In genomic region chr13:47327856-47328255, GRCh38 we compare ENCODE assay signal across 32 cellular contexts.
"Had no signal": no experiment of that assay in that cellular context is flagged by ENCODE, and none has a peak within 500 bp of the region (broad histone marks: within the 10 kb centered on the region; RNA-seq: fewer than 3 reads in every experiment).

No MANE protein-coding gene starts in this region.

- DNase-seq: activated CD4-positive, alpha-beta T cell treated with anti-CD3 and anti-CD28 coated beads for 1 hour; activated CD4-positive, alpha-beta T cell treated with anti-CD3 and anti-CD28 coated beads for 48 hours; activated CD4-positive, CD25-positive, alpha-beta regulatory T cell; activated CD8-positive, alpha-beta T cell treated with anti-CD3 and anti-CD28 coated beads for 36 hours; activated effector memory CD4-positive, alpha-beta T cell treated with anti-CD3 and anti-CD28 coated beads, Interleukin-2, amount 50 U/mL, for 16 hours; activated naive CD4-positive, alpha-beta T cell; activated naive CD4-positive, alpha-beta T cell treated with anti-CD3 and anti-CD28 coated beads, Interleukin-2, amount 50 U/mL, for 16 hours; activated naive CD8-positive, alpha-beta T cell treated with anti-CD3 and anti-CD28 coated beads for 36 hours; activated T-cell treated with anti-CD3 and anti-CD28 coated beads, Interleukin-2, amount 50 U/mL, for 1 hour; activated T-cell treated with anti-CD3 and anti-CD28 coated beads, Interleukin-2, amount 50 U/mL, for 72 hours; amygdala; caudate nucleus; cerebellar nuclear complex; MM.1S; NCI-H1048; NCI-H1105 treated with DMSO at 0.1 percent for 48 hours; NCI-H1436; NCI-H1694; NCI-H2029; NCI-H510A; NCI-H526; NCI-H748 treated with DMSO at 0.1 percent for 48 hours; NK-92 treated with Interleukin-12 subunit alpha and Interleukin-12 subunit beta, amount 100 ng/mL, for 24 hours; SHP77; SJCRH30; T-cell; T-helper 17 cell; WERI-Rb-1 had no signal

- H3K4me3 ChIP-seq: ascending aorta, SJCRH30, SK-N-MC had no signal

- ATAC-seq: activated CD8-positive, alpha-beta T cell treated with anti-CD3 and anti-CD28 coated beads for 36 hours; activated T-cell treated with anti-CD3 and anti-CD28 coated beads, Interleukin-2, amount 50 U/mL, for 72 hours; activated T-helper 17 cell treated with anti-CD3 and anti-CD28 coated beads, Interleukin-2, amount 50 U/mL, for 72 hours; Panc1; T-cell; T-helper 17 cell had no signal
